ENCODE assay signal across 8 cellular contexts in the genomic region with DNA sequence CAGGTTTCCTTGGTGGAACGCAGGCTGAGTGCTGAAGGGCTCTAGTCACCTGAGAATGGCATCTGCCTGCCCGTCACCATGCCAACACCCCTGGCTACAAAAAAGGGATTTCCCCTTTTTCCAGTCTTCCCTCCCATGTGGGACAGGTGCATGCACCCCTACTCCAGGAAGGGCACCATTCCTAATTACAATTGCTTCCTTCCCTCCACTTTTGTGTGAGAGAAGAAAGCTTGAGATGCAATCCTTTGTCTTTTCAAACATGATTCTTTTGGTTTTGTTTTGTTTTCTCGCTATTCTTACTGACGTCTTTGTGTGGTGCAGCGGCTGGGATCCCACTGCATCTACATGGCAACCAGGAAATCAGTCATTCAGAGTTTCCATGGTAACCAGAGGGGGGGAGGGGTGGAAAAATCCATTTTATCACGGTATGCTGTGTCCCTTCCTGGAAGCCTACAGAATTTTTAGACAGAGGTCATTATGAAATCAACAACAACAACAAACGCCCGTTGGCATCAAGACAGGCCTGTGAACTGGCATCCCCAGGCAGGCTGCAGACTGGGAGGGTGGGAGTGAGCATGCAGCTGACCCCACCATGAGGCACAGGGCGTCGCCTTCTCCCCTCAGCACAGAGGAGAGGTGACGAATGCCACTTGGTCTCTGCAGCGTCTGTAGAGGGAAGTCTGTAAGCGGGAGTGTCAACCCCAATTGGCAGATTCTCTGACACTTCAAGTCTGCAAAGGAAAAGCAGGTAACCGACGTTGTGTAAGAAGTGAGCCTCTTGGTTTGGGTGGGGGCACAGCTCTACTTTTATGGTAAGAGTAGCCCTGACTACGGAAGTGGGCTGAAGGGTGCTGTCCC. TPM values are rescaled to one million over a fixed set of nuclear protein-coding genes. Genes with fewer than 3 reads are reported as not detected.
DNase-seq lines count a peak whose midpoint lies in the region; ATAC-seq and TF ChIP-seq lines count a peak whose summit lies in the region.

No MANE protein-coding gene starts in this region.

- peak overlapping the region; percentile 30; the same call in 1 of the 2 replicates for H3K27ac Mint-ChIP-seq in HFFc6

- 14% methylated on average over 16 of the region's 16 CpGs for WGBS in right lobe of liver (ENCODE audit: insufficient coverage, low coverage, low lambda C conversion rate, missing lambda C conversion rate)

- TF ChIP-seq POLR2A in right lobe of liver (IDR thresholded peaks at IDR 0.05), result no peak

- H3K27me3 Mint-ChIP-seq in HFFc6 (ENCODE audit: insufficient read depth), result peaks cover 26% of the 10 kb centered on the region

- ATAC-seq in right lobe of liver, result peak; percentile 78 to 83 (median 82)

- no peaks in the 10 kb centered on the region for H3K36me3 Mint-ChIP-seq in HFFc6 (ENCODE audit: low read depth)

- H3K4me1 ChIP-seq in right lobe of liver, result no peaks in the 10 kb centered on the region

- no peak for TF ChIP-seq CTCF in GM12864 (IDR thresholded peaks at IDR 0.05; ENCODE audit: low read depth, low read length, missing control alignments)
- TF ChIP-seq CTCF in HFFc6 (IDR thresholded peaks at IDR 0.05), result no peak
- no peak for TF ChIP-seq CTCF in right lobe of liver (IDR thresholded peaks at IDR 0.05)

- H3K36me3 ChIP-seq in right lobe of liver, result no peaks in the 10 kb centered on the region
- H3K36me3 ChIP-seq in MG63, result no peaks in the 10 kb centered on the region

- H3K4me3 Mint-ChIP-seq in HFFc6, result no peak overlapping the region; the same call in 1 of the 2 replicates

- no peaks in the 10 kb centered on the region; the same call in 1 of the 2 replicates for H3K9me3 Mint-ChIP-seq in HFFc6

- H3K27ac ChIP-seq in right lobe of liver, result peak overlapping the region in 2 of 3 donors; percentile 59 to 66

- H3K27me3 ChIP-seq in right lobe of liver (no peaks in the 10 kb centered on the region), MG63 (no peaks in the 10 kb centered on the region)

- H3K4me3 ChIP-seq in GM12864 (ENCODE audit: low read depth, low read length) (peak overlapping the region; percentile 56), right lobe of liver (peak overlapping the region in 2 of 3 donors; percentile 2 to 19), MG63 (no peak overlapping the region)

- no peaks in the 10 kb centered on the region for H3K9me3 ChIP-seq in right lobe of liver
- no peaks in the 10 kb centered on the region for H3K9me3 ChIP-seq in MG63

- peaks cover 14% of the 10 kb centered on the region for H3K4me1 Mint-ChIP-seq in HFFc6 (ENCODE audit: low read depth)

- intact Hi-C loops in right lobe of liver (cut with DNase I), result no loop called here

- DNase-seq in GM12864 (ENCODE audit: low read depth) (peak; percentile 96), HFFc6 (no peak), NCI-H1105 treated with DMSO at 0.1 percent for 48 hours (lab: John Stamatoyannopoulos, UW) (peak; percentile 94), cerebellum (ENCODE audit: low spot score) (peak; percentile 56), right lobe of liver (peak; percentile 38 to 68 (median 56)), MG63 (no peak)
- DNase-seq in activated CD4-positive, CD25-positive, alpha-beta regulatory T cell treated with anti-CD3 and anti-CD28 coated beads, Interleukin-2, amount 50 U/mL, for 72 hours, result peak; percentile 69
- peak; percentile 75 to 83 for DNase-seq in stimulated activated CD4-positive, alpha-beta T cell treated with anti-CD3 and anti-CD28 coated beads, Interleukin-4, amount 100 ng/mL, for 48 hours (ENCODE audit: low read depth in 2 of 2)

RNA-seq across cellular contexts. Expression of a gene that starts 13.6 kb away (rescaled TPM):
- 1 to 10 TPM; 2.4 to 6.0 (median 2.8) TPM for total RNA-seq in HFFc6 (2021; fragmentation: NEBNext Ultra II Directional; extraction: Animal tissue kit (Norgen Biotek cat#: 25700))
- total RNA-seq in cerebellum (405 TPM), right lobe of liver (1 to 10 TPM; 1.9 to 7.6 (median 3.5) TPM)
- 5.4 and 6.9 TPM in 2 replicates for total RNA-seq in MG63 (2014; rRNA removed; shearing (Covaris generic); ENCODE audit: low replicate concordance)

Comparison
In these comparisons a context has a peak if more than half of its experiments do, and no peak if none do; other contexts are left out.
1. DNase-seq: peak in GM12864 (single experiment), NCI-H1105 treated with DMSO at 0.1 percent for 48 hours (single experiment), activated CD4-positive, CD25-positive, alpha-beta regulatory T cell treated with anti-CD3 and anti-CD28 coated beads, Interleukin-2, amount 50 U/mL, for 72 hours (single experiment), cerebellum (single experiment), right lobe of liver (3 of 3) and stimulated activated CD4-positive, alpha-beta T cell treated with anti-CD3 and anti-CD28 coated beads, Interleukin-4, amount 100 ng/mL, for 48 hours (2 of 2); none in HFFc6 (single experiment) and MG63 (single experiment).
2. RNA of a gene that starts 13.6 kb away (total RNA-seq): 405 TPM in cerebellum (single experiment); 5.4 to 6.9 TPM in MG63, 1.9 to 7.6 TPM in right lobe of liver and 2.4 to 6.0 TPM in HFFc6; every median in the first group is over 10 times any median in the second.